ENCODE assay signal across 15 cellular contexts in genomic region chr15:65081758-65082157, GRCh38. TPM values are rescaled to one million over a fixed set of nuclear protein-coding genes. Genes with fewer than 3 reads are reported as not detected.
DNase-seq lines count a peak whose midpoint lies in the region; ATAC-seq, FAIRE-seq and TF ChIP-seq lines count a peak whose summit lies in the region.
"Had no signal": no experiment of that assay in that cellular context is flagged by ENCODE, and none has a peak within 500 bp of the region (broad histone marks: within the 10 kb centered on the region; RNA-seq: fewer than 3 reads in every experiment).

No MANE protein-coding gene starts in this region.

- no peak for FAIRE-seq in RCC 7860 (lab: Jason Lieb, UNC)

- no peak for TF ChIP-seq EP300 in sigmoid colon (IDR thresholded peaks at IDR 0.05)

- intact Hi-C loops in ascending aorta (cut with DNase I) (no loop called here), sigmoid colon (cut with DNase I) (loop anchor here (2.0 kb wide), 2 partner anchors 15 to 49 kb away; no protein-coding TSS in a partner anchor), aorta (cut with DNase I) (no loop called here), dorsolateral prefrontal cortex (cut with DNase I) (loop anchor here (2.0 to 10.0 kb wide), 3 partner anchors 27 to 347 kb away; no protein-coding TSS in a partner anchor)

- TF ChIP-seq CTCF in ascending aorta (IDR thresholded peaks at IDR 0.05), result no peak
- TF ChIP-seq CTCF in sigmoid colon (IDR thresholded peaks at IDR 0.05), result no peak
- no peak for TF ChIP-seq CTCF in dorsolateral prefrontal cortex (IDR thresholded peaks at IDR 0.05 in 54 of 56, conservative IDR thresholded peaks at IDR 0.05 in 2 of 56; ENCODE audit: low read depth in 1 of 56, partially characterized antibody in 56 of 56)

- H3K27ac ChIP-seq in ascending aorta (peak overlapping the region; percentile 96 to 98), sigmoid colon (peak overlapping the region; percentile 10 to 95 (median 64)), aorta (ENCODE audit: low read depth in 1 of 2, low read length in 2 of 2) (peak overlapping the region; percentile 2 to 62), dorsolateral prefrontal cortex (peak overlapping the region in 5 of 59 donors; percentile 5 to 46 (median 17))
- H3K27ac ChIP-seq: ovary had no signal

- no peak overlapping the region for H3K4me3 ChIP-seq in ascending aorta
- no peak overlapping the region for H3K4me3 ChIP-seq in sigmoid colon
- no peak overlapping the region for H3K4me3 ChIP-seq in aorta (ENCODE audit: low read length in 2 of 2)
- no peak overlapping the region for H3K4me3 ChIP-seq in dorsolateral prefrontal cortex
- H3K4me3 ChIP-seq: ovary, Peyer's patch had no signal

- TF ChIP-seq POLR2A in sigmoid colon (IDR thresholded peaks at IDR 0.05), result no peak

- H3K9me3 ChIP-seq in ascending aorta (no peaks in the 10 kb centered on the region), sigmoid colon (no peaks in the 10 kb centered on the region), aorta (ENCODE audit: control insufficient read depth, low read length) (no peaks in the 10 kb centered on the region)
- H3K9me3 ChIP-seq: ovary, Peyer's patch had no signal

- DNase-seq in stimulated activated CD4-positive, alpha-beta T cell treated with anti-CD3 and anti-CD28 coated beads, Interleukin-15, amount 100 ng/mL, for 24 hours, result peak; percentile 24
- no peak for DNase-seq in stimulated activated CD4-positive, alpha-beta T cell treated with anti-CD3 and anti-CD28 coated beads, Interleukin-12 subunit alpha, Interleukin-12 subunit beta, amount 100 ng/mL, for 4 hours
- DNase-seq in ascending aorta (ENCODE audit: low spot score in 2 of 2) (no peak), sigmoid colon (no peak), aorta (no peak), NCI-H1930 (lab: John Stamatoyannopoulos, UW) (no peak), dorsolateral prefrontal cortex (no peak), RCC 7860 (ENCODE audit: low spot score) (no peak)
- DNase-seq: activated CD4-positive, alpha-beta T cell treated with anti-CD3 and anti-CD28 coated beads, Interleukin-2, amount 10 ng/mL, durations not matched to agents 7 days and 5 days; CD4-positive, CD25-positive, alpha-beta regulatory T cell; NCI-H1092 treated with DMSO at 0.1 percent for 48 hours; NCI-H510A treated with DMSO at 0.1 percent for 48 hours; ovary had no signal

- peaks cover 46 to 69% of the 10 kb centered on the region in 2 donors for H3K4me1 ChIP-seq in ascending aorta
- peaks cover 0 to 68% (median 65%) of the 10 kb centered on the region in 4 donors for H3K4me1 ChIP-seq in sigmoid colon
- H3K4me1 ChIP-seq in aorta (ENCODE audit: control insufficient read depth in 1 of 2, insufficient read depth in 2 of 2, low read length in 2 of 2), result peaks cover 0 to 5% of the 10 kb centered on the region in 2 donors

- no peaks in the 10 kb centered on the region for H3K36me3 ChIP-seq in ascending aorta
- H3K36me3 ChIP-seq in sigmoid colon, result no peaks in the 10 kb centered on the region
- H3K36me3 ChIP-seq in aorta (ENCODE audit: control insufficient read depth in 1 of 2, insufficient read depth in 2 of 2, low read length in 1 of 2), result no peaks in the 10 kb centered on the region
- H3K36me3 ChIP-seq: ovary, Peyer's patch had no signal

- ATAC-seq in aorta (ENCODE audit: low FRiP score), result no peak

- H3K27me3 ChIP-seq in ascending aorta, result no peaks in the 10 kb centered on the region
- H3K27me3 ChIP-seq in sigmoid colon, result peaks cover 0 to 7% (median 0%) of the 10 kb centered on the region in 3 donors
- H3K27me3 ChIP-seq in aorta (ENCODE audit: control insufficient read depth in 1 of 2, insufficient read depth in 2 of 2, low read length in 1 of 2), result no peaks in the 10 kb centered on the region
- peaks cover 0 to 28% (median 11%) of the 10 kb centered on the region in 45 donors for H3K27me3 ChIP-seq in dorsolateral prefrontal cortex
- H3K27me3 ChIP-seq: ovary, Peyer's patch had no signal

- WGBS in sigmoid colon, 2 donors, result 84 to 87% methylated on average over 5 of the region's 5 CpGs
- 60 to 70% methylated on average over 5 of the region's 5 CpGs for WGBS in aorta, 2 donors

RNA-seq across cellular contexts. Expression of gene KBTBD13, which starts 5.2 kb away (rescaled TPM):
- 0.21 TPM for total RNA-seq in ascending aorta
- not detected for total RNA-seq in sigmoid colon
- under 1 TPM in 1 of 3 donors, not detected in 2; 0.03 TPM for polyA plus RNA-seq in sigmoid colon
- 1 to 10 TPM; 1.5 TPM for total RNA-seq in aorta
- under 1 TPM; 0.05 to 0.25 TPM for polyA plus RNA-seq in aorta
- under 1 TPM in 4 of 120 experiments, not detected in 116; 0.13 to 0.17 (median 0.15) TPM for total RNA-seq in dorsolateral prefrontal cortex
- total RNA-seq: activated CD4-positive, alpha-beta T cell treated with anti-CD3 and anti-CD28 coated beads, Interleukin-2, amount 10 ng/mL, durations not matched to agents 7 days and 5 days; CD4-positive, CD25-positive, alpha-beta regulatory T cell; fibroblast of lung had no signal
- polyA plus RNA-seq: CD4-positive, CD25-positive, alpha-beta regulatory T cell had no signal

RNA-seq across cellular contexts. Expression of gene RASL12, which starts 14.0 kb away (rescaled TPM):
- 187 TPM for total RNA-seq in ascending aorta
- 100 to 1,000 TPM in 1 of 4 donors, 10 to 100 TPM in 3; 29.1 to 102 (median 67.1) TPM for total RNA-seq in sigmoid colon
- polyA plus RNA-seq in sigmoid colon, result 10 to 100 TPM in 1 of 3 donors, 1 to 10 TPM in 2; 1.8 to 10.2 (median 9.3) TPM
- total RNA-seq in aorta, result 100 to 1,000 TPM in 1 of 2 donors, 10 to 100 TPM in 1; 86.9 to 171 TPM
- 10 to 100 TPM; 51.3 to 82.1 TPM for polyA plus RNA-seq in aorta
- 10 to 100 TPM in 82 of 120 experiments, 1 to 10 TPM in 38; 3.5 to 40.4 (median 12.5) TPM for total RNA-seq in dorsolateral prefrontal cortex
- total RNA-seq: activated CD4-positive, alpha-beta T cell treated with anti-CD3 and anti-CD28 coated beads, Interleukin-2, amount 10 ng/mL, durations not matched to agents 7 days and 5 days; CD4-positive, CD25-positive, alpha-beta regulatory T cell had no signal
- polyA plus RNA-seq: CD4-positive, CD25-positive, alpha-beta regulatory T cell had no signal

RNA-seq across cellular contexts. Expression of gene UBAP1L, which starts 33.2 kb away (rescaled TPM):
- total RNA-seq in ascending aorta (10.9 TPM), sigmoid colon (1 to 10 TPM; 3.5 to 5.7 (median 5.1) TPM), aorta (10 to 100 TPM in 1 of 2 donors, 1 to 10 TPM in 1; 5.4 to 10.3 TPM), dorsolateral prefrontal cortex (10 to 100 TPM; 22.1 to 53.1 (median 36.5) TPM)
- polyA plus RNA-seq in sigmoid colon (1 to 10 TPM in 1 of 3 donors, under 1 TPM in 1, not detected in 1; 0.23 to 2.0 TPM), aorta (1 to 10 TPM in 1 of 2 donors, under 1 TPM in 1; 0.88 to 8.6 TPM)

RNA-seq across cellular contexts. Expression of gene SLC51B, which starts 36.6 kb away (rescaled TPM):
- not detected for total RNA-seq in ascending aorta
- not detected for total RNA-seq in sigmoid colon
- 10 to 100 TPM; 76.3 to 92.5 (median 77.0) TPM for polyA plus RNA-seq in sigmoid colon
- not detected for total RNA-seq in aorta
- 10 to 100 TPM in 1 of 2 donors, not detected in 1; 31.4 TPM for polyA plus RNA-seq in aorta
- total RNA-seq in dorsolateral prefrontal cortex, result not detected
- total RNA-seq: activated CD4-positive, alpha-beta T cell treated with anti-CD3 and anti-CD28 coated beads, Interleukin-2, amount 10 ng/mL, durations not matched to agents 7 days and 5 days; CD4-positive, CD25-positive, alpha-beta regulatory T cell had no signal
- polyA plus RNA-seq: CD4-positive, CD25-positive, alpha-beta regulatory T cell had no signal

RNA-seq across cellular contexts. Expression of gene PDCD7, which starts 51.9 kb away (rescaled TPM):
- total RNA-seq in ascending aorta, result 9.2 TPM
- total RNA-seq in sigmoid colon, result 10 to 100 TPM; 20.4 to 30.1 (median 25.4) TPM
- 10 to 100 TPM in 1 of 3 donors, 1 to 10 TPM in 2; 7.8 to 11.9 (median 7.9) TPM for polyA plus RNA-seq in sigmoid colon
- 10 to 100 TPM; 18.3 to 34.0 TPM for total RNA-seq in aorta
- 10 to 100 TPM; 11.1 to 13.8 TPM for polyA plus RNA-seq in aorta
- total RNA-seq in dorsolateral prefrontal cortex, result 10 to 100 TPM; 30.9 to 71.7 (median 44.6) TPM

Comparison
In these comparisons a context has a peak if more than half of its experiments do, and no peak if none do; other contexts are left out.
1. intact Hi-C loops: an anchor here in sigmoid colon (2.0 kb wide) and dorsolateral prefrontal cortex (2.0 to 10.0 kb wide); none called in ascending aorta and aorta.